1 cellular context compared by ENCODE assay signal in genomic region chr2:51812138-51812866, GRCh38.
A peak's percentile ranks its signal among the peaks of the same experiment; 100 is the strongest.
TF ChIP-seq lines count a peak whose summit lies in the region.

No MANE protein-coding gene starts in this region.

TF ChIP-seq in endothelial cell of umbilical vein, 7 proteins besides CTCF, POLR2A, EP300 and RAD21:
- TF ChIP-seq GATA2 (IDR thresholded peaks at IDR 0.05; ENCODE audit: insufficient read depth, insufficient read length, low read depth, low read length) (no peak), JUN (IDR thresholded peaks at IDR 0.05; ENCODE audit: borderline replicate concordance, insufficient read depth, insufficient read length, low read depth) (peak; percentile 21), FOS (IDR thresholded peaks at IDR 0.05; ENCODE audit: borderline replicate concordance, insufficient read depth, low read length) (peak; percentile 85)
